ENCODE assay signal across 8 cellular contexts in genomic region chr18:23307567-23308295, GRCh38.
A peak's percentile ranks its signal among the peaks of the same experiment; 100 is the strongest.
DNase-seq lines count a peak whose midpoint lies in the region; ATAC-seq and TF ChIP-seq lines count a peak whose summit lies in the region.

No MANE protein-coding gene starts in this region.

- ATAC-seq in GM18858 (IDR thresholded peaks at IDR 0.05; ENCODE audit: unreplicated experiment) (peak; percentile 48), HG03066 (IDR thresholded peaks at IDR 0.05; ENCODE audit: low read depth, unreplicated experiment) (peak; percentile 49), natural killer cell (peak; percentile 33 to 61 (median 54))
- peak; percentile 69 for ATAC-seq in activated CD8-positive, alpha-beta T cell treated with anti-CD3 and anti-CD28 coated beads, Interleukin-2, amount 10 ng/mL, durations not matched to agents 7 days and 5 days

- intact Hi-C loops in natural killer cell (cut with micrococcal nuclease) = loop anchor here (1.0 to 5.0 kb wide), 7 partner anchors 40 to 375 kb away; partner anchors contain the start of gene RBBP8

- no peaks in the 10 kb centered on the region for H3K9me3 ChIP-seq in right atrium auricular region

- H3K4me1 Mint-ChIP-seq in activated CD8-positive, alpha-beta T cell treated with anti-CD3 and anti-CD28 coated beads, Interleukin-2, amount 10 ng/mL, durations not matched to agents 7 days and 5 days (ENCODE audit: low read depth) = peaks cover 65% of the 10 kb centered on the region
- peaks cover 54 to 56% of the 10 kb centered on the region in 2 donors for H3K4me1 Mint-ChIP-seq in natural killer cell

- no peak for TF ChIP-seq CTCF in natural killer cell (IDR thresholded peaks at IDR 0.05)
- TF ChIP-seq CTCF in right atrium auricular region (IDR thresholded peaks at IDR 0.05) = no peak

- no peaks in the 10 kb centered on the region for H3K36me3 ChIP-seq in right atrium auricular region

- H3K27me3 ChIP-seq in right atrium auricular region = no peaks in the 10 kb centered on the region

- peak; percentile 78 for DNase-seq in activated CD8-positive, alpha-beta T cell treated with anti-CD3 and anti-CD28 coated beads, Interleukin-2, amount 10 ng/mL, durations not matched to agents 7 days and 5 days
- DNase-seq in natural killer cell (peak; percentile 49), right atrium auricular region (ENCODE audit: low spot score) (no peak), NCI-H2227 (lab: John Stamatoyannopoulos, UW; ENCODE audit: unreplicated experiment) (no peak), NCI-H748 (lab: John Stamatoyannopoulos, UW; ENCODE audit: unreplicated experiment) (no peak), COLO668 (lab: John Stamatoyannopoulos, UW; ENCODE audit: unreplicated experiment) (no peak)

- POLR2A ChIA-PET in activated CD8-positive, alpha-beta T cell treated with anti-CD3 and anti-CD28 coated beads, Interleukin-2, amount 10 ng/mL, durations not matched to agents 7 days and 5 days (lab: Charles Lee) = interaction anchor here (0.9 to 1.8 kb wide), 2 partner anchors 48 to 72 kb away, joined by 3 to 6 read pairs; no protein-coding TSS in a partner anchor

- H3K4me1 ChIP-seq in right atrium auricular region = peaks cover 0 to 9% of the 10 kb centered on the region in 2 donors

- H3K4me3 ChIP-seq in right atrium auricular region = no peak overlapping the region

- CTCF ChIA-PET in activated CD8-positive, alpha-beta T cell treated with anti-CD3 and anti-CD28 coated beads, Interleukin-2, amount 10 ng/mL, durations not matched to agents 7 days and 5 days (lab: Charles Lee) = interaction anchor here (1.4 to 1.7 kb wide), 2 partner anchors 51 to 78 kb away, joined by 3 to 7 read pairs; no protein-coding TSS in a partner anchor

- H3K4me3 Mint-ChIP-seq in activated CD8-positive, alpha-beta T cell treated with anti-CD3 and anti-CD28 coated beads, Interleukin-2, amount 10 ng/mL, durations not matched to agents 7 days and 5 days = peak overlapping the region; percentile 65
- H3K4me3 Mint-ChIP-seq in natural killer cell = peak overlapping the region; percentile 88

- H3K36me3 Mint-ChIP-seq in activated CD8-positive, alpha-beta T cell treated with anti-CD3 and anti-CD28 coated beads, Interleukin-2, amount 10 ng/mL, durations not matched to agents 7 days and 5 days (ENCODE audit: low read depth) = peaks cover 25% of the 10 kb centered on the region
- H3K36me3 Mint-ChIP-seq in natural killer cell = no peaks in the 10 kb centered on the region

- H3K27ac Mint-ChIP-seq in activated CD8-positive, alpha-beta T cell treated with anti-CD3 and anti-CD28 coated beads, Interleukin-2, amount 10 ng/mL, durations not matched to agents 7 days and 5 days = peak overlapping the region; percentile 97
- H3K27ac Mint-ChIP-seq in natural killer cell = peak overlapping the region; percentile 86 to 97

- H3K27ac ChIP-seq in right atrium auricular region = no peak overlapping the region

- H3K9me3 Mint-ChIP-seq in activated CD8-positive, alpha-beta T cell treated with anti-CD3 and anti-CD28 coated beads, Interleukin-2, amount 10 ng/mL, durations not matched to agents 7 days and 5 days (ENCODE audit: insufficient read depth) = no peaks in the 10 kb centered on the region
- H3K9me3 Mint-ChIP-seq in natural killer cell = no peaks in the 10 kb centered on the region

- no peaks in the 10 kb centered on the region for H3K27me3 Mint-ChIP-seq in activated CD8-positive, alpha-beta T cell treated with anti-CD3 and anti-CD28 coated beads, Interleukin-2, amount 10 ng/mL, durations not matched to agents 7 days and 5 days (ENCODE audit: low read depth)
- H3K27me3 Mint-ChIP-seq in natural killer cell (ENCODE audit: low read depth in 2 of 2) = peaks cover 0 to 4% of the 10 kb centered on the region in 2 donors

Comparison
In these comparisons a context has a peak if more than half of its experiments do, and no peak if none do; other contexts are left out.
1. DNase-seq: peak in activated CD8-positive, alpha-beta T cell treated with anti-CD3 and anti-CD28 coated beads, Interleukin-2, amount 10 ng/mL, durations not matched to agents 7 days and 5 days (single experiment) and natural killer cell (single experiment); none in right atrium auricular region (single experiment), NCI-H2227 (single experiment), NCI-H748 (single experiment) and COLO668 (single experiment).
2. Peak in every context shown above with its lines, with median percentiles within 50 percentile points of each other: ATAC-seq.